ENCODE assay signal across 8 cellular contexts in the genomic region with DNA sequence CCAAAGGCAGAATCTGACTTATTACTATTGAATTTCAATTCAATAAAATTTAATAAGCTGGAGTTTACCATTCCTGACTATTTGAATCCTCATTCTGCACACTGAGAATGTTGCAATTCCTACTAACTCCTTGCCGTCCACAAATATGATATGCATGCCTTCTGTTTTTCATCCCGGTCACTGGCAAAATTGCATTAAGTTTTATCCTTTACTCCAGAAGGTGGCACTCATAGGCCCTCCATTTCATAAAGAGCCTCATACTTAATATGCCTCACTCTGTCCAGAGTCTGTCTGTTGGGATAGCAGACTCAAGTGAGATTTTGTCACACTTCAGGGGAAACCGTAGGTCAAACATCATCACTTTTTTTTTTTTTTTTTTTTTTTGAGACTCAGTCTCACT. TPM values are rescaled to one million over a fixed set of nuclear protein-coding genes. Genes with fewer than 3 reads are reported as not detected.
DNase-seq lines count a peak whose midpoint lies in the region; ATAC-seq and TF ChIP-seq lines count a peak whose summit lies in the region.
"Had no signal": no experiment of that assay in that cellular context is flagged by ENCODE, and none has a peak within 500 bp of the region (broad histone marks: within the 10 kb centered on the region; RNA-seq: fewer than 3 reads in every experiment).

No MANE protein-coding gene starts in this region.

- H3K27me3 Mint-ChIP-seq in activated CD4-positive, alpha-beta memory T cell treated with anti-CD3 and anti-CD28 coated beads for 36 hours = no peaks in the 10 kb centered on the region

- no peak overlapping the region for H3K4me2 ChIP-seq in osteoblast (ENCODE audit: insufficient read depth, low read length)

- H3K9me3 ChIP-seq in breast epithelium (no peaks in the 10 kb centered on the region), osteoblast (ENCODE audit: low read depth, low read length) (no peaks in the 10 kb centered on the region)

- H3K27me3 ChIP-seq in breast epithelium = no peaks in the 10 kb centered on the region
- H3K27me3 ChIP-seq in osteoblast (ENCODE audit: insufficient read depth, low read length) = no peaks in the 10 kb centered on the region

- H3K4me3 Mint-ChIP-seq in activated CD4-positive, alpha-beta memory T cell treated with anti-CD3 and anti-CD28 coated beads for 36 hours = no peak overlapping the region

- CTCF ChIA-PET in activated CD4-positive, alpha-beta memory T cell treated with anti-CD3 and anti-CD28 coated beads for 36 hours (lab: Charles Lee) = no interaction called here
- CTCF ChIA-PET in GM10248 (lab: Yijun Ruan, JAX) = interaction anchor here (0.9 kb wide), 1 partner anchor 158 kb away, joined by 3 read pairs; no protein-coding TSS in a partner anchor

- no peak for TF ChIP-seq POLR2A in breast epithelium (IDR thresholded peaks at IDR 0.05)

- H2AFZ ChIP-seq in osteoblast (ENCODE audit: low read length) = no peak overlapping the region

- DNase-seq in EL (peak; percentile 65), MV-4-11 (lab: John Stamatoyannopoulos, UW) (peak; percentile 52), breast epithelium (ENCODE audit: low spot score in 2 of 2) (no peak), osteoblast (ENCODE audit: insufficient read length, low spot score, missing footprints) (no peak), GM10248 (ENCODE audit: extremely low spot score) (no peak)
- DNase-seq in activated CD4-positive, alpha-beta memory T cell treated with anti-CD3 and anti-CD28 coated beads for 36 hours = no peak
- DNase-seq: left cardiac atrium had no signal

- no peak overlapping the region for H3K27ac Mint-ChIP-seq in activated CD4-positive, alpha-beta memory T cell treated with anti-CD3 and anti-CD28 coated beads for 36 hours

- no peaks in the 10 kb centered on the region for H3K9me3 Mint-ChIP-seq in activated CD4-positive, alpha-beta memory T cell treated with anti-CD3 and anti-CD28 coated beads for 36 hours

- POLR2A ChIA-PET in activated CD4-positive, alpha-beta memory T cell treated with anti-CD3 and anti-CD28 coated beads for 36 hours (lab: Charles Lee) = no interaction called here
- POLR2A ChIA-PET in GM10248 (lab: Yijun Ruan, JAX) = no interaction called here

- peaks cover 26% of the 10 kb centered on the region for H3K4me1 Mint-ChIP-seq in activated CD4-positive, alpha-beta memory T cell treated with anti-CD3 and anti-CD28 coated beads for 36 hours (ENCODE audit: low read depth)

- intact Hi-C loops in breast epithelium (cut with DNase I; ENCODE audit: low total_unique reads) = no loop called here
- intact Hi-C loops in activated CD4-positive, alpha-beta memory T cell treated with anti-CD3 and anti-CD28 coated beads for 36 hours (cut with micrococcal nuclease) = loop anchor here (10.0 kb wide), 1 partner anchor 51 kb away; the partner anchor contains the start of gene USF1

- H3K79me2 ChIP-seq in osteoblast (ENCODE audit: insufficient read depth, low read length) = no peaks in the 10 kb centered on the region

- no peaks in the 10 kb centered on the region for H3K36me3 ChIP-seq in breast epithelium
- H3K36me3 ChIP-seq in osteoblast (ENCODE audit: insufficient read depth, low read length) = no peaks in the 10 kb centered on the region

- TF ChIP-seq CTCF in breast epithelium (IDR thresholded peaks at IDR 0.05) = peak in 2 of 3 donors; percentile 22 to 40
- TF ChIP-seq CTCF in osteoblast (IDR thresholded peaks at IDR 0.05; ENCODE audit: extremely low read depth, low read depth, low read length) = peak; percentile 49
- no peak for TF ChIP-seq CTCF in GM10248 (IDR thresholded peaks at IDR 0.05; ENCODE audit: control extremely low read depth, extremely low read depth, low read depth, missing control alignments)

- no peaks in the 10 kb centered on the region for H4K20me1 ChIP-seq in osteoblast (ENCODE audit: insufficient read depth, low read length)

- no peaks in the 10 kb centered on the region for H3K4me1 ChIP-seq in breast epithelium
- H3K4me1 ChIP-seq in osteoblast (ENCODE audit: insufficient read depth, low read length) = peaks cover 8% of the 10 kb centered on the region

- no peak overlapping the region for H3K4me3 ChIP-seq in breast epithelium
- no peak overlapping the region for H3K4me3 ChIP-seq in osteoblast (ENCODE audit: insufficient read depth, low read length)

- H3K27ac ChIP-seq in breast epithelium (no peak overlapping the region), osteoblast (ENCODE audit: low read depth, low read length) (no peak overlapping the region)

- no peak for ATAC-seq in HG03460 (IDR thresholded peaks at IDR 0.05; ENCODE audit: unreplicated experiment)

- no peaks in the 10 kb centered on the region for H3K36me3 Mint-ChIP-seq in activated CD4-positive, alpha-beta memory T cell treated with anti-CD3 and anti-CD28 coated beads for 36 hours

RNA-seq across cellular contexts. Expression of gene F11R, which starts 27.4 kb away (rescaled TPM):
- total RNA-seq in breast epithelium = 10 to 100 TPM; 41.1 to 74.3 (median 48.8) TPM
- 0.72 and 1.2 TPM in 2 replicates for total RNA-seq in osteoblast
- 10 to 100 TPM; 21.3 to 25.3 TPM for total RNA-seq in activated CD4-positive, alpha-beta memory T cell treated with anti-CD3 and anti-CD28 coated beads for 36 hours

RNA-seq across cellular contexts. Expression of gene ITLN2, which starts 38.9 kb away (rescaled TPM):
- 10 to 100 TPM in 1 of 3 donors, not detected in 2; 10.7 TPM for total RNA-seq in breast epithelium
- not detected in 2 replicates for total RNA-seq in osteoblast
- not detected for total RNA-seq in activated CD4-positive, alpha-beta memory T cell treated with anti-CD3 and anti-CD28 coated beads for 36 hours

RNA-seq across cellular contexts. Expression of gene TSTD1, which starts 45.2 kb away (rescaled TPM):
- total RNA-seq in breast epithelium (100 to 1,000 TPM in 2 of 3 donors, 10 to 100 TPM in 1; 57.3 to 217 (median 109) TPM), osteoblast (0.72 and 1.8 TPM in 2 replicates)
- 10 to 100 TPM; 70.2 to 77.7 TPM for total RNA-seq in activated CD4-positive, alpha-beta memory T cell treated with anti-CD3 and anti-CD28 coated beads for 36 hours

RNA-seq across cellular contexts. Expression of gene USF1, which starts 52.2 kb away (rescaled TPM):
- 10 to 100 TPM; 64.5 to 70.8 (median 64.6) TPM for total RNA-seq in breast epithelium
- 45.7 and 47.4 TPM in 2 replicates for total RNA-seq in osteoblast
- 10 to 100 TPM; 43.4 to 43.7 TPM for total RNA-seq in activated CD4-positive, alpha-beta memory T cell treated with anti-CD3 and anti-CD28 coated beads for 36 hours

Comparison
In these comparisons a context has a peak if more than half of its experiments do, and no peak if none do; other contexts are left out.
1. DNase-seq: peak in EL (single experiment) and MV-4-11 (single experiment); none in breast epithelium (0 of 2), osteoblast (single experiment), activated CD4-positive, alpha-beta memory T cell treated with anti-CD3 and anti-CD28 coated beads for 36 hours (single experiment) and GM10248 (single experiment).
2. RNA of gene F11R, which starts 27.4 kb away (total RNA-seq): 41.1 to 74.3 TPM in breast epithelium and 21.3 to 25.3 TPM in activated CD4-positive, alpha-beta memory T cell treated with anti-CD3 and anti-CD28 coated beads for 36 hours; 0.72 to 1.2 TPM in osteoblast; every median in the first group is over 10 times any median in the second.
3. RNA of gene TSTD1, which starts 45.2 kb away (total RNA-seq): 57.3 to 217 TPM in breast epithelium and 70.2 to 77.7 TPM in activated CD4-positive, alpha-beta memory T cell treated with anti-CD3 and anti-CD28 coated beads for 36 hours; 0.72 to 1.8 TPM in osteoblast; every median in the first group is over 10 times any median in the second.